Comparison of ENCODE assay signal across 8 cellular contexts in genomic region chr4:89294583-89295244, GRCh38. TPM values are rescaled to one million over a fixed set of nuclear protein-coding genes. Genes with fewer than 3 reads are reported as not detected.
DNase-seq lines count a peak whose midpoint lies in the region; ATAC-seq and TF ChIP-seq lines count a peak whose summit lies in the region.

No MANE protein-coding gene starts in this region.

- H3K4me1 ChIP-seq in Loucy (ENCODE audit: insufficient read depth, low read length, poor library complexity, severe bottlenecking): peaks cover 52% of the 10 kb centered on the region

- H3K9me3 ChIP-seq in Loucy (ENCODE audit: insufficient read depth, low read depth, low read length): no peaks in the 10 kb centered on the region

- H3F3A ChIP-seq in Loucy (ENCODE audit: low read depth): 0 out of 2 replicates have a peak, but pooled peaks cover 6% of the 10 kb centered on the region

- no peak for TF ChIP-seq CTCF in Loucy (conservative IDR thresholded peaks at IDR 0.05; ENCODE audit: low read length)
- no peak for TF ChIP-seq CTCF in brain microvascular endothelial cell (IDR thresholded peaks at IDR 0.05; ENCODE audit: low read depth, low read length, missing control alignments)

- peaks cover 0 to 94% of the 10 kb centered on the region in 2 donors for H3K4me1 Mint-ChIP-seq in immature natural killer cell

- no peaks in the 10 kb centered on the region for H3K9me3 Mint-ChIP-seq in immature natural killer cell

- no peak overlapping the region for H2AFZ ChIP-seq in Loucy (ENCODE audit: low read length)

- in situ Hi-C loops in brain microvascular endothelial cell (cut with HindIII; ENCODE audit: low pct_ligation_motif_present, low sequenced_read_pairs): no loop called here

- H3K27ac Mint-ChIP-seq in immature natural killer cell: peak overlapping the region; percentile 94 to 100 (median 98)

- peaks cover 6% of the 10 kb centered on the region for H3K27me3 ChIP-seq in Loucy (ENCODE audit: insufficient read depth, low read length, poor library complexity, severe bottlenecking)
- H3K27me3 ChIP-seq in brain microvascular endothelial cell (replicated peaks): no peaks in the 10 kb centered on the region

- H3K79me2 ChIP-seq in Loucy (ENCODE audit: insufficient read depth, low read length): no peaks in the 10 kb centered on the region

- peaks cover 0 to 10% (median 3%) of the 10 kb centered on the region in 3 donors for H3K36me3 Mint-ChIP-seq in immature natural killer cell

- no peaks in the 10 kb centered on the region for H3K9me2 ChIP-seq in Loucy (replicated peaks; ENCODE audit: low read depth, low read length)

- peaks cover 0 to 16% (median 0%) of the 10 kb centered on the region in 3 donors for H3K27me3 Mint-ChIP-seq in immature natural killer cell (ENCODE audit: low read depth in 3 of 3)

- H3K27ac ChIP-seq in brain microvascular endothelial cell: no peak overlapping the region

- peak overlapping the region; percentile 77 to 91 (median 78) for H3K4me3 Mint-ChIP-seq in immature natural killer cell

- H3K4me3 ChIP-seq in Loucy (ENCODE audit: low read length, poor library complexity, severe bottlenecking) (peak overlapping the region; percentile 15), brain microvascular endothelial cell (ENCODE audit: low read depth, low read length) (no peak overlapping the region)

- DNase-seq in immature natural killer cell (peak; percentile 79 to 83 (median 82)), RKO (ENCODE audit: low spot score) (no peak), NCI-H510A treated with DMSO at 0.1 percent for 48 hours (lab: John Stamatoyannopoulos, UW) (no peak), COLO829 (ENCODE audit: low spot score) (no peak), brain microvascular endothelial cell (no peak)

- H4K20me1 ChIP-seq in Loucy (ENCODE audit: insufficient read depth, low read length, poor library complexity, severe bottlenecking): no peaks in the 10 kb centered on the region

- no peaks in the 10 kb centered on the region for H3K36me3 ChIP-seq in Loucy (ENCODE audit: insufficient read depth, low read length)
- no peaks in the 10 kb centered on the region for H3K36me3 ChIP-seq in brain microvascular endothelial cell (replicated peaks)

- peak; percentile 79 for ATAC-seq in GM18519 (IDR thresholded peaks at IDR 0.05; ENCODE audit: low FRiP score, unreplicated experiment)
- ATAC-seq in GM21717 (IDR thresholded peaks at IDR 0.05; ENCODE audit: unreplicated experiment): peak; percentile 69

- H3K4me2 ChIP-seq in Loucy (ENCODE audit: low read depth, low read length, poor library complexity, severe bottlenecking): peak overlapping the region; percentile 50

- H3K9ac ChIP-seq in Loucy (ENCODE audit: low read depth, low read length, poor library complexity, severe bottlenecking): no peak overlapping the region

RNA-seq across cellular contexts. Expression of gene GPRIN3, which starts 12.9 kb away (rescaled TPM):
- polyA plus RNA-seq in immature natural killer cell: 10 to 100 TPM in 1 of 3 donors, 1 to 10 TPM in 2; 5.5 to 15.9 (median 7.3) TPM

Comparison
In these comparisons a context has a peak if more than half of its experiments do, and no peak if none do; other contexts are left out.
1. DNase-seq: peak in immature natural killer cell (3 of 3); none in RKO (single experiment), NCI-H510A treated with DMSO at 0.1 percent for 48 hours (single experiment), COLO829 (single experiment) and brain microvascular endothelial cell (single experiment).